19 cellular contexts compared by ENCODE assay signal in the genomic region with DNA sequence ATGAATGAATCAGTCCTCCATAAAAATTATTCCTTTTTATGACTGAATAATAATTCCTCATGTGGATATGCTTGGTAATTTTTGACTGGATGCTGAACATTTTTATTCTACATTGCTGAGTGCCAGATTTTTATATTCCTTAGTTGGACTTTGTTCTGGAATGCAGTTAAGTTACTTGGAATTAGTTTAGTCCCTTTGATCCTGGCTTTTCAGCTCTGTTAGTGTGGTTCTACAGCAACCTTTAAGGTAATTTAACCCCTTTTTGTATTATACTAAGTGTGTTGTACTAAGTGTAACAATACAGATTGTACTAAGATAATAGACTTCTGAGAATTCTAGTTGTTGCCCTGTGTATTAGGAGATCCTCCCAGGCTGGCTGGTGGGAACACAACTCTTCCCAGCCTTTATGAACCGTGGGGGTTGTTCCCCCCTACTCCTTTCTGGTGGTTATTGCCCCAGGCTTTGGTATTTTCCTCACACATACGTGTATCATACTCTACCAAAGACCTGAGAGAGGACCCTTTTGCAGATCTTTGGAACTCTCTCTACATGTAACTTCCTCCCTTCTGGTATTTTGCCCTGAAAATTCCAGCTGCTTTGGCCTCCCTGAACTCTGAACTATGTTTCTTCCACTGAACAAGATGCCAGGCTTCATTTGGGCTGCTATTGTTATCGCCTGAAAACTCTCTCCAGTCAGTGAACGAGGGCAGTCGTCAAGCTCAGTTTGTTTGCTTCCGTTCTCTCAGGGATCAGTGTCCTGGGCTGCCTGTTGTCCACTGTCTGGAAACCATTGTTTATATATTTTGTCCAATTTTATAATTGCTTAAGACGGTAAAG. TPM values are rescaled to one million over a fixed set of nuclear protein-coding genes. Genes with fewer than 3 reads are reported as not detected.
DNase-seq lines count a peak whose midpoint lies in the region; ATAC-seq and TF ChIP-seq lines count a peak whose summit lies in the region.
"Had no signal": no experiment of that assay in that cellular context is flagged by ENCODE, and none has a peak within 500 bp of the region (broad histone marks: within the 10 kb centered on the region; RNA-seq: fewer than 3 reads in every experiment).

No MANE protein-coding gene starts in this region.

- ATAC-seq in activated T-cell treated with anti-CD3 and anti-CD28 coated beads, Interleukin-2, amount 50 U/mL, for 72 hours (replicated peaks in 1 of 2), result no peak
- ATAC-seq in left colon (peak; percentile 97), GM19463 (IDR thresholded peaks at IDR 0.05; ENCODE audit: unreplicated experiment) (no peak), HG02938 (IDR thresholded peaks at IDR 0.05; ENCODE audit: unreplicated experiment) (no peak)
- ATAC-seq: Right ventricle myocardium inferior had no signal

- no peak for DNase-seq in activated T-cell treated with anti-CD3 and anti-CD28 coated beads, Interleukin-2, amount 50 U/mL, for 72 hours
- no peak for DNase-seq in activated T-cell treated with anti-CD3 and anti-CD28 coated beads, Interleukin-2, amount 50 U/mL, for 24 hours
- DNase-seq in left colon (no peak), neural crest cell (ENCODE audit: low read depth, low spot score) (no peak), HK-2 (ENCODE audit: unreplicated experiment) (no peak), MCF 10A (ENCODE audit: unreplicated experiment) (no peak)
- DNase-seq: Calu3; CD4-positive, CD25-positive, alpha-beta regulatory T cell; DMS53; H9; KBM-7; NCI-H1048; NCI-H146; NCI-H2081; NCI-H510A treated with DMSO at 0.1 percent for 48 hours had no signal

- POLR2A ChIA-PET in MCF 10A (lab: Yijun Ruan, JAX), result no interaction called here

- no peaks in the 10 kb centered on the region for H3K9me3 Mint-ChIP-seq in activated T-cell treated with anti-CD3 and anti-CD28 coated beads, Interleukin-2, amount 50 U/mL, for 72 hours
- no peaks in the 10 kb centered on the region for H3K9me3 Mint-ChIP-seq in activated T-cell treated with anti-CD3 and anti-CD28 coated beads, Interleukin-2, amount 50 U/mL, for 24 hours
- no peaks in the 10 kb centered on the region for H3K9me3 Mint-ChIP-seq in neural crest cell
- H3K9me3 Mint-ChIP-seq in MCF 10A (ENCODE audit: unreplicated experiment), result no peaks in the 10 kb centered on the region
- H3K9me3 Mint-ChIP-seq: H9 had no signal

- TF ChIP-seq CTCF in neural crest cell (conservative IDR thresholded peaks at IDR 0.05) (no peak), MCF 10A (IDR thresholded peaks at IDR 0.05; ENCODE audit: unreplicated experiment) (no peak)

- peak overlapping the region; percentile 14 for H3K27ac Mint-ChIP-seq in activated T-cell treated with anti-CD3 and anti-CD28 coated beads, Interleukin-2, amount 50 U/mL, for 72 hours
- H3K27ac Mint-ChIP-seq in activated T-cell treated with anti-CD3 and anti-CD28 coated beads, Interleukin-2, amount 50 U/mL, for 24 hours, result no peak overlapping the region
- peak overlapping the region; percentile 48 for H3K27ac Mint-ChIP-seq in neural crest cell (ENCODE audit: unreplicated experiment)
- no peak overlapping the region for H3K27ac Mint-ChIP-seq in MCF 10A (ENCODE audit: low read depth, unreplicated experiment)
- H3K27ac Mint-ChIP-seq: B cell; CD4-positive, CD25-positive, alpha-beta regulatory T cell had no signal

- H3K27me3 Mint-ChIP-seq in activated T-cell treated with anti-CD3 and anti-CD28 coated beads, Interleukin-2, amount 50 U/mL, for 72 hours (ENCODE audit: low read depth), result no peaks in the 10 kb centered on the region
- H3K27me3 Mint-ChIP-seq in activated T-cell treated with anti-CD3 and anti-CD28 coated beads, Interleukin-2, amount 50 U/mL, for 24 hours, result no peaks in the 10 kb centered on the region
- H3K27me3 Mint-ChIP-seq in neural crest cell (ENCODE audit: low read depth) (no peaks in the 10 kb centered on the region), MCF 10A (ENCODE audit: insufficient read depth, unreplicated experiment) (no peaks in the 10 kb centered on the region)
- H3K27me3 Mint-ChIP-seq: B cell; CD4-positive, CD25-positive, alpha-beta regulatory T cell had no signal

- H3K4me1 Mint-ChIP-seq in activated T-cell treated with anti-CD3 and anti-CD28 coated beads, Interleukin-2, amount 50 U/mL, for 72 hours (ENCODE audit: low read depth), result no peaks in the 10 kb centered on the region
- no peaks in the 10 kb centered on the region for H3K4me1 Mint-ChIP-seq in activated T-cell treated with anti-CD3 and anti-CD28 coated beads, Interleukin-2, amount 50 U/mL, for 24 hours (ENCODE audit: low read depth)
- peaks cover 12% of the 10 kb centered on the region for H3K4me1 Mint-ChIP-seq in neural crest cell
- peaks cover 6% of the 10 kb centered on the region for H3K4me1 Mint-ChIP-seq in MCF 10A (ENCODE audit: insufficient read depth, unreplicated experiment)
- H3K4me1 Mint-ChIP-seq: B cell had no signal

- peaks cover 8 to 23% of the 10 kb centered on the region in 2 donors for H3K36me3 Mint-ChIP-seq in activated T-cell treated with anti-CD3 and anti-CD28 coated beads, Interleukin-2, amount 50 U/mL, for 72 hours (ENCODE audit: insufficient read depth in 2 of 2)
- peaks cover 89% of the 10 kb centered on the region for H3K36me3 Mint-ChIP-seq in activated T-cell treated with anti-CD3 and anti-CD28 coated beads, Interleukin-2, amount 50 U/mL, for 24 hours (ENCODE audit: low read depth)
- peaks cover 15% of the 10 kb centered on the region for H3K36me3 Mint-ChIP-seq in neural crest cell (ENCODE audit: low read depth)
- H3K36me3 Mint-ChIP-seq in MCF 10A (ENCODE audit: insufficient read depth, unreplicated experiment), result peaks cover 69% of the 10 kb centered on the region

- CTCF ChIA-PET in MCF 10A (lab: Yijun Ruan, JAX), result interaction anchor here (0.6 to 1.4 kb wide), 5 partner anchors 53 to 626 kb away, joined by 3 to 4 read pairs (median 3); no protein-coding TSS in a partner anchor

- intact Hi-C loops in left colon (cut with DNase I, micrococcal nuclease), result no loop called here
- intact Hi-C loops in MCF 10A (cut with micrococcal nuclease), result no loop called here

- BruUV-seq in MCF 10A (replicated peaks; lab: Mats Ljungman, UMichigan), result no TSS peak

- H3K4me3 Mint-ChIP-seq in activated T-cell treated with anti-CD3 and anti-CD28 coated beads, Interleukin-2, amount 50 U/mL, for 72 hours, result no peak overlapping the region
- no peak overlapping the region for H3K4me3 Mint-ChIP-seq in activated T-cell treated with anti-CD3 and anti-CD28 coated beads, Interleukin-2, amount 50 U/mL, for 24 hours
- no peak overlapping the region for H3K4me3 Mint-ChIP-seq in neural crest cell
- no peak overlapping the region for H3K4me3 Mint-ChIP-seq in MCF 10A (ENCODE audit: unreplicated experiment)
- H3K4me3 Mint-ChIP-seq: B cell; CD4-positive, CD25-positive, alpha-beta regulatory T cell; H9 had no signal

RNA-seq across cellular contexts. Expression of a gene that starts 30.5 kb away (rescaled TPM):
- 10 to 100 TPM; 20.0 to 24.8 TPM for total RNA-seq in activated T-cell treated with anti-CD3 and anti-CD28 coated beads, Interleukin-2, amount 50 U/mL, for 72 hours
- total RNA-seq in left colon, result 1 to 10 TPM; 8.1 to 9.0 TPM
- total RNA-seq in neural crest cell, result 19.5 and 21.1 TPM in 2 replicates
- total RNA-seq in MCF 10A (2022), result 14.6 and 21.8 TPM in 2 replicates

Comparison
In these comparisons a context has a peak if more than half of its experiments do, and no peak if none do; other contexts are left out.
1. H3K27ac Mint-ChIP-seq: peak in activated T-cell treated with anti-CD3 and anti-CD28 coated beads, Interleukin-2, amount 50 U/mL, for 72 hours (single experiment) and neural crest cell (single experiment); none in activated T-cell treated with anti-CD3 and anti-CD28 coated beads, Interleukin-2, amount 50 U/mL, for 24 hours (single experiment) and MCF 10A (single experiment).